7 cellular contexts compared by ENCODE assay signal in the genomic region with DNA sequence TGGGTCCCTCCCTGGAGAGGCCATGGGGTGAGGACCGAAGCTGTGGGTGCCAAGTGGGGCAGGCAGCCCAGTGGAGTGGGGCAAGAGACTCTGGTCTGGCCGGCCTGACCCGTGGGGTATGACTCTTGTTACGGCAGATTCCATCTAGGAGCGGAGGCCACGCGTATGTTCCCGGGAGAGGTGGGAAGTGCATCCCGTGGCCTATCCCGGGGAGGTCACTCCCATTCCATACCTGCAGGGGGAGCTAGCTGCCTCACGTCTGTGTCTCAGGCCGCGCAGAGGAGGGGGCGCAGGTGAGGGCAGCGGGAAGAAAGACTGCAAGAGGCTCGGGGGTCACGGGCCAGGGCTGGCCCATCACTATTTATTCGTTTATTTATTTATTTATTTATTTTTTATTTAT. TPM values are rescaled to one million over a fixed set of nuclear protein-coding genes. Genes with fewer than 3 reads are reported as not detected.
DNase-seq lines count a peak whose midpoint lies in the region; ATAC-seq and TF ChIP-seq lines count a peak whose summit lies in the region.

No MANE protein-coding gene starts in this region.

- peaks cover 80% of the 10 kb centered on the region for H4K20me1 ChIP-seq in Loucy (ENCODE audit: insufficient read depth, low read length, poor library complexity, severe bottlenecking)

- H3K79me2 ChIP-seq in Loucy (ENCODE audit: insufficient read depth, low read length): peaks cover 89% of the 10 kb centered on the region

- H3K4me2 ChIP-seq in Loucy (ENCODE audit: low read depth, low read length, poor library complexity, severe bottlenecking): no peak overlapping the region

- in situ Hi-C loops in astrocyte of the cerebellum (cut with HindIII; ENCODE audit: low sequenced_read_pairs): no loop called here

- no peak for ATAC-seq in GM21528 (IDR thresholded peaks at IDR 0.05; ENCODE audit: low FRiP score, unreplicated experiment)

- H3K4me1 ChIP-seq in Loucy (ENCODE audit: insufficient read depth, low read length, poor library complexity, severe bottlenecking): peaks cover 17% of the 10 kb centered on the region

- no peak overlapping the region for H2AFZ ChIP-seq in Loucy (ENCODE audit: low read length)

- no peaks in the 10 kb centered on the region for H3K9me2 ChIP-seq in Loucy (replicated peaks; ENCODE audit: low read depth, low read length)

- H3K9me3 ChIP-seq in Loucy (ENCODE audit: insufficient read depth, low read depth, low read length): no peaks in the 10 kb centered on the region

- TF ChIP-seq CTCF in Loucy (conservative IDR thresholded peaks at IDR 0.05; ENCODE audit: low read length) (peak; percentile 70), astrocyte of the cerebellum (IDR thresholded peaks at IDR 0.05; ENCODE audit: low read depth, low read length, missing control alignments) (peak; percentile 68), kidney epithelial cell (IDR thresholded peaks at IDR 0.05; ENCODE audit: insufficient read depth, low read length, poor library complexity, severe bottlenecking) (peak; percentile 69)

- DNase-seq in GDM1 (lab: John Stamatoyannopoulos, UW) (peak; percentile 11), astrocyte of the cerebellum (ENCODE audit: low read depth) (no peak), kidney epithelial cell (ENCODE audit: low read depth) (no peak), NCI-H446 treated with DMSO at 0.1 percent for 48 hours (lab: John Stamatoyannopoulos, UW) (no peak), mesenteric fat pad (ENCODE audit: low spot score) (no peak)

- no peak overlapping the region for H3K9ac ChIP-seq in Loucy (ENCODE audit: low read depth, low read length, poor library complexity, severe bottlenecking)

- H3K4me3 ChIP-seq in Loucy (ENCODE audit: low read length, poor library complexity, severe bottlenecking): no peak overlapping the region
- no peak overlapping the region for H3K4me3 ChIP-seq in astrocyte of the cerebellum (ENCODE audit: low read depth, low read length)
- H3K4me3 ChIP-seq in kidney epithelial cell (ENCODE audit: low read depth, low read length): no peak overlapping the region

- H3K27me3 ChIP-seq in Loucy (ENCODE audit: insufficient read depth, low read length, poor library complexity, severe bottlenecking) (no peaks in the 10 kb centered on the region), kidney epithelial cell (ENCODE audit: control insufficient read depth, insufficient read depth, low read length) (no peaks in the 10 kb centered on the region)

- H3K36me3 ChIP-seq in Loucy (ENCODE audit: insufficient read depth, low read length) (peaks cover 7% of the 10 kb centered on the region; the same call in 1 of the 2 replicates), kidney epithelial cell (ENCODE audit: control insufficient read depth, insufficient read depth, low read length) (no peaks in the 10 kb centered on the region)

- H3F3A ChIP-seq in Loucy (ENCODE audit: low read depth): no peaks in the 10 kb centered on the region; the same call in 1 of the 2 replicates

RNA-seq across cellular contexts. Expression of a gene that starts 4.9 kb away (rescaled TPM):
- total RNA-seq in kidney epithelial cell: 95.8 and 105 TPM in 2 replicates
- 53.4 TPM for total RNA-seq in mesenteric fat pad

RNA-seq across cellular contexts. Expression of a gene that starts 40.7 kb away (rescaled TPM):
- 1.8 and 8.6 TPM in 2 replicates for total RNA-seq in kidney epithelial cell
- 6.1 TPM for total RNA-seq in mesenteric fat pad

RNA-seq across cellular contexts. Expression of a gene that starts 40.7 kb away (rescaled TPM):
- total RNA-seq in kidney epithelial cell: 167 and 178 TPM in 2 replicates
- 48.4 TPM for total RNA-seq in mesenteric fat pad
